Comparison of ENCODE assay signal across 21 cellular contexts in the genomic region with DNA sequence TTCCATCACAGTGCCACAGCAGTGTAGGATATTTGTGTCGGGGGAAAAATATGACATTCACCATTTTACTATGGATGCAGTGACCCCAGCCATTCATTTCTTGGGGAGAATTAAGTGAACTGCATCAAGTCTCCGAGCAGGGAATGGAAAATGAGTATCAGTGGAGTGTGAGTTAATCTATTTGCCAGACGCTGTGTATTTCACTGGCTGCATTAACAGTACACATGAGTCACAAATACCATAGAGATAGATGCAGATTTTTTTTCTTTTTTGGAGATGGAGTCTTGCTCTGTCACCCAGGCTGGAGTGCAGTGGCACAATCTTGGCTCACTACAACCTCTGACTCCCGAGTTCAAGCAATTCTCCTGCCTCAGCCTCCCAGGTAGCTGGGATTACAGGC. TPM values are rescaled to one million over a fixed set of nuclear protein-coding genes. Genes with fewer than 3 reads are reported as not detected.
DNase-seq lines count a peak whose midpoint lies in the region; ATAC-seq and TF ChIP-seq lines count a peak whose summit lies in the region.
"Had no signal": no experiment of that assay in that cellular context is flagged by ENCODE, and none has a peak within 500 bp of the region (broad histone marks: within the 10 kb centered on the region; RNA-seq: fewer than 3 reads in every experiment).

No MANE protein-coding gene starts in this region.

- TF ChIP-seq CTCF in AG10803 (conservative IDR thresholded peaks at IDR 0.05; ENCODE audit: low read length), result no peak
- TF ChIP-seq CTCF in IMR-90 (conservative IDR thresholded peaks at IDR 0.05; ENCODE audit: low read depth, low read length), result no peak
- no peak for TF ChIP-seq CTCF in fibroblast of villous mesenchyme (IDR thresholded peaks at IDR 0.05; ENCODE audit: insufficient read depth, low read depth, low read length)

- peaks cover 27% of the 10 kb centered on the region for H3K27me3 Mint-ChIP-seq in activated T-helper 17 cell treated with anti-CD3 and anti-CD28 coated beads, Interleukin-2, amount 50 U/mL, for 72 hours
- peaks cover 36% of the 10 kb centered on the region for H3K27me3 Mint-ChIP-seq in activated CD4-positive, alpha-beta memory T cell treated with anti-CD3 and anti-CD28 coated beads for 36 hours
- H3K27me3 Mint-ChIP-seq: type B pancreatic cell had no signal

- no peak overlapping the region for H3K4ac ChIP-seq in IMR-90 (ENCODE audit: low read depth, low read length)

- intact Hi-C loops in IMR-90 (cut with micrococcal nuclease), result no loop called here
- intact Hi-C loops in activated CD4-positive, alpha-beta memory T cell treated with anti-CD3 and anti-CD28 coated beads for 36 hours (cut with micrococcal nuclease), result no loop called here

- peaks cover 4% of the 10 kb centered on the region; the same call in 1 of the 2 replicates for H3K4me1 ChIP-seq in IMR-90 (ENCODE audit: control insufficient read depth, insufficient read depth, low read length)
- H3K4me1 ChIP-seq: left ventricle myocardium inferior, SJSA1 had no signal

- ATAC-seq in IMR-90 (ENCODE audit: low read depth), result peak; percentile 89
- no peak for ATAC-seq in activated T-helper 17 cell treated with anti-CD3 and anti-CD28 coated beads, Interleukin-2, amount 50 U/mL, for 72 hours (replicated peaks)
- ATAC-seq: WTC11 had no signal

- H3K36me3 ChIP-seq in IMR-90 (ENCODE audit: control insufficient read depth, insufficient read depth, low read length), result no peaks in the 10 kb centered on the region
- H3K36me3 ChIP-seq: left ventricle myocardium inferior, SJSA1 had no signal

- no peak overlapping the region for H2BK120ac ChIP-seq in IMR-90 (ENCODE audit: low read depth, low read length)

- H4K5ac ChIP-seq in IMR-90 (ENCODE audit: low read depth, low read length), result no peak overlapping the region

- no peak overlapping the region for H4K91ac ChIP-seq in IMR-90 (ENCODE audit: insufficient read depth, low read depth, low read length)

- no peak overlapping the region for H3K9ac ChIP-seq in IMR-90 (ENCODE audit: low read depth, low read length)

- H2BK5ac ChIP-seq in IMR-90 (ENCODE audit: low read depth, low read length, poor library complexity, severe bottlenecking), result no peak overlapping the region

- no peaks in the 10 kb centered on the region; the same call in 1 of the 2 replicates for H3K9me1 ChIP-seq in IMR-90 (ENCODE audit: insufficient read depth, low read length)

- WGBS in IMR-90 (ENCODE audit: extremely low coverage in 2 of 2, insufficient read length in 1 of 2), 2 experiments, result 100% methylated on average over 1 of the region's 4 CpGs; no CpG with 5 or more reads in 1 of the 2 experiments

- H4K8ac ChIP-seq in IMR-90 (ENCODE audit: low read depth in 2 of 2, low read length in 2 of 2), result no peak overlapping the region

- no peak overlapping the region for H3K14ac ChIP-seq in IMR-90 (replicated peaks; ENCODE audit: low read depth, low read length)

- BruUV-seq in IMR-90 (replicated peaks; lab: Mats Ljungman, UMichigan), result no TSS peak

- no peaks in the 10 kb centered on the region for H3K36me3 Mint-ChIP-seq in activated T-helper 17 cell treated with anti-CD3 and anti-CD28 coated beads, Interleukin-2, amount 50 U/mL, for 72 hours (ENCODE audit: low read depth)
- H3K36me3 Mint-ChIP-seq in activated CD4-positive, alpha-beta memory T cell treated with anti-CD3 and anti-CD28 coated beads for 36 hours, result no peaks in the 10 kb centered on the region
- H3K36me3 Mint-ChIP-seq: CD8-positive, alpha-beta memory T cell; stimulated activated naive B cell treated with anti-CD40 and anti-IgM and Interleukin-4, amounts not matched to agents 10 μg/mL and 1 μg/mL and 100 μg/mL, for 72 hours; type B pancreatic cell; WTC11 had no signal

- H3K9me3 Mint-ChIP-seq in activated T-helper 17 cell treated with anti-CD3 and anti-CD28 coated beads, Interleukin-2, amount 50 U/mL, for 72 hours, result no peaks in the 10 kb centered on the region
- no peaks in the 10 kb centered on the region for H3K9me3 Mint-ChIP-seq in activated CD4-positive, alpha-beta memory T cell treated with anti-CD3 and anti-CD28 coated beads for 36 hours
- H3K9me3 Mint-ChIP-seq: activated T-helper 1 cell treated with anti-CD3 and anti-CD28 coated beads, Interleukin-12 subunit alpha, Interleukin-12 subunit beta, Interleukin-2, Interleukin-4 antibody, amounts not matched to agents 30 ng/mL and 10 ng/mL and 1 ng/mL, durations not matched to agents 14 hours and 24 hours and 36 hours had no signal

- no peaks in the 10 kb centered on the region for H3K27me3 ChIP-seq in IMR-90 (ENCODE audit: control insufficient read depth, insufficient read depth, low read length)
- H3K27me3 ChIP-seq: SJSA1 had no signal

- H2BK20ac ChIP-seq in IMR-90 (ENCODE audit: low read depth, low read length), result no peak overlapping the region

- no peak overlapping the region for H3K4me2 ChIP-seq in IMR-90 (ENCODE audit: low read depth, low read length)

- H4K20me1 ChIP-seq in IMR-90 (ENCODE audit: insufficient read depth, low read length), result no peaks in the 10 kb centered on the region

- dilution Hi-C loops in IMR-90 (cut with HindIII; ENCODE audit: low sequenced_read_pairs, unreplicated experiment), result no loop called here

- no peak overlapping the region for H2AK9ac ChIP-seq in IMR-90 (replicated peaks; ENCODE audit: low read depth, low read length, poor library complexity)

- H3K4me1 Mint-ChIP-seq in activated T-helper 17 cell treated with anti-CD3 and anti-CD28 coated beads, Interleukin-2, amount 50 U/mL, for 72 hours, result peaks cover 5% of the 10 kb centered on the region
- peaks cover 26% of the 10 kb centered on the region for H3K4me1 Mint-ChIP-seq in activated CD4-positive, alpha-beta memory T cell treated with anti-CD3 and anti-CD28 coated beads for 36 hours (ENCODE audit: low read depth)

- H3K27ac ChIP-seq in IMR-90 (ENCODE audit: insufficient read depth, low read length), result no peak overlapping the region
- H3K27ac ChIP-seq: left ventricle myocardium inferior, SJSA1 had no signal

- no peak overlapping the region for H2AFZ ChIP-seq in IMR-90 (replicated peaks; ENCODE audit: low read length, poor library complexity)

- in situ Hi-C loops in IMR-90 (cut with MboI; ENCODE audit: low sequenced_read_pairs), result no loop called here

- no peak overlapping the region for H3K56ac ChIP-seq in IMR-90 (ENCODE audit: extremely low read depth, insufficient read depth, low read length)

- H3K4me3 Mint-ChIP-seq in activated T-helper 17 cell treated with anti-CD3 and anti-CD28 coated beads, Interleukin-2, amount 50 U/mL, for 72 hours, result no peak overlapping the region
- no peak overlapping the region for H3K4me3 Mint-ChIP-seq in activated CD4-positive, alpha-beta memory T cell treated with anti-CD3 and anti-CD28 coated beads for 36 hours
- H3K4me3 Mint-ChIP-seq: activated T-helper 1 cell treated with anti-CD3 and anti-CD28 coated beads, Interleukin-12 subunit alpha, Interleukin-12 subunit beta, Interleukin-2, Interleukin-4 antibody, amounts not matched to agents 30 ng/mL and 10 ng/mL and 1 ng/mL, durations not matched to agents 14 hours and 24 hours and 36 hours; type B pancreatic cell; WTC11 had no signal

- TF ChIP-seq POLR2A in IMR-90 (IDR thresholded peaks at IDR 0.05; ENCODE audit: low read depth, low read length), result no peak

- H3K23ac ChIP-seq in IMR-90 (ENCODE audit: low read depth, low read length), result no peak overlapping the region

- H3K79me1 ChIP-seq in IMR-90 (ENCODE audit: low read depth in 1 of 2, low read length in 2 of 2), result no peaks in the 10 kb centered on the region

- CTCF ChIA-PET in IMR-90 (lab: Yijun Ruan, JAX), result no interaction called here
- CTCF ChIA-PET in activated CD4-positive, alpha-beta memory T cell treated with anti-CD3 and anti-CD28 coated beads for 36 hours (lab: Charles Lee), result no interaction called here

- H3K4me3 ChIP-seq in AG10803 (ENCODE audit: low read length), result no peak overlapping the region
- H3K4me3 ChIP-seq in IMR-90 (ENCODE audit: insufficient read depth, low read depth, low read length), result no peak overlapping the region
- H3K4me3 ChIP-seq in fibroblast of villous mesenchyme (ENCODE audit: low read depth, low read length), result no peak overlapping the region
- H3K4me3 ChIP-seq: left ventricle myocardium inferior, SJSA1 had no signal

- peak; percentile 24 for DNase-seq in AG10803 (ENCODE audit: low read depth)
- DNase-seq in IMR-90, result peak; percentile 72
- peak; percentile 44 for DNase-seq in astrocyte of the hippocampus (ENCODE audit: low read depth, low spot score)
- DNase-seq in fibroblast of villous mesenchyme (ENCODE audit: low read depth), result peak; percentile 41
- DNase-seq in superior temporal gyrus (ENCODE audit: extremely low spot score), result no peak
- DNase-seq in GF-D8 (lab: John Stamatoyannopoulos, UW), result no peak
- no peak for DNase-seq in activated CD4-positive, alpha-beta memory T cell treated with anti-CD3 and anti-CD28 coated beads for 36 hours
- DNase-seq: activated CD8-positive, alpha-beta memory T cell treated with anti-CD3 and anti-CD28 coated beads for 24 hours; CD8-positive, alpha-beta memory T cell; DND-41; H7; left ventricle myocardium inferior; NCI-H1105 treated with DMSO at 0.1 percent for 48 hours; NCI-H2107; NCI-H526; stimulated activated naive B cell treated with anti-CD40 and anti-IgM and Interleukin-4, amounts not matched to agents 10 μg/mL and 1 μg/mL and 100 μg/mL, for 72 hours had no signal

- no peak for TF ChIP-seq RAD21 in IMR-90 (IDR thresholded peaks at IDR 0.05; ENCODE audit: low read length)

- H2BK15ac ChIP-seq in IMR-90 (ENCODE audit: low read depth, low read length), result no peak overlapping the region

- no peak overlapping the region for H3K18ac ChIP-seq in IMR-90 (ENCODE audit: low read depth, low read length)

- no peak overlapping the region for H2AK5ac ChIP-seq in IMR-90 (ENCODE audit: low read depth, low read length)

- H3K9me3 ChIP-seq in IMR-90 (ENCODE audit: control insufficient read depth, insufficient read depth, low read length), result no peaks in the 10 kb centered on the region
- H3K9me3 ChIP-seq: left ventricle myocardium inferior, SJSA1 had no signal

- H3K27ac Mint-ChIP-seq in activated T-helper 17 cell treated with anti-CD3 and anti-CD28 coated beads, Interleukin-2, amount 50 U/mL, for 72 hours, result no peak overlapping the region
- no peak overlapping the region for H3K27ac Mint-ChIP-seq in activated CD4-positive, alpha-beta memory T cell treated with anti-CD3 and anti-CD28 coated beads for 36 hours
- H3K27ac Mint-ChIP-seq: activated T-helper 1 cell treated with anti-CD3 and anti-CD28 coated beads, Interleukin-12 subunit alpha, Interleukin-12 subunit beta, Interleukin-2, Interleukin-4 antibody, amounts not matched to agents 30 ng/mL and 10 ng/mL and 1 ng/mL, durations not matched to agents 14 hours and 24 hours and 36 hours; type B pancreatic cell; WTC11 had no signal

- POLR2A ChIA-PET in IMR-90 (lab: Charles Lee; ENCODE audit: unreplicated experiment), result no interaction called here
- POLR2A ChIA-PET in activated CD4-positive, alpha-beta memory T cell treated with anti-CD3 and anti-CD28 coated beads for 36 hours (lab: Charles Lee), result no interaction called here

RNA-seq across cellular contexts. Expression of gene SLC45A1, which starts 33.7 kb away (rescaled TPM):
- total RNA-seq in IMR-90 (2012; rRNA removed) (0.72 and 0.83 TPM in 2 replicates), fibroblast of villous mesenchyme (0.86 and 1.9 TPM in 2 replicates)
- polyA plus RNA-seq in IMR-90 (2012; rRNA removed), result 3.1 and 3.9 TPM in 2 replicates
- 3.4 and 7.6 TPM in 2 replicates for polyA plus RNA-seq in IMR-90 (2012; cell fraction: cytosol; rRNA removed)
- 2.9 and 7.4 TPM in 2 replicates for polyA plus RNA-seq in IMR-90 (2012; cell fraction: nucleus; rRNA removed; ENCODE audit: low replicate concordance)
- total RNA-seq in activated T-helper 17 cell treated with anti-CD3 and anti-CD28 coated beads, Interleukin-2, amount 50 U/mL, for 72 hours, result under 1 TPM; 0.15 to 0.42 TPM
- total RNA-seq in activated CD4-positive, alpha-beta memory T cell treated with anti-CD3 and anti-CD28 coated beads for 36 hours, result under 1 TPM; 0.77 to 0.95 TPM

Comparison
In these comparisons a context has a peak if more than half of its experiments do, and no peak if none do; other contexts are left out.
1. DNase-seq: peak in AG10803 (single experiment), IMR-90 (single experiment), astrocyte of the hippocampus (single experiment) and fibroblast of villous mesenchyme (single experiment); none in superior temporal gyrus (single experiment), GF-D8 (single experiment) and activated CD4-positive, alpha-beta memory T cell treated with anti-CD3 and anti-CD28 coated beads for 36 hours (single experiment).